In the genomic region with DNA sequence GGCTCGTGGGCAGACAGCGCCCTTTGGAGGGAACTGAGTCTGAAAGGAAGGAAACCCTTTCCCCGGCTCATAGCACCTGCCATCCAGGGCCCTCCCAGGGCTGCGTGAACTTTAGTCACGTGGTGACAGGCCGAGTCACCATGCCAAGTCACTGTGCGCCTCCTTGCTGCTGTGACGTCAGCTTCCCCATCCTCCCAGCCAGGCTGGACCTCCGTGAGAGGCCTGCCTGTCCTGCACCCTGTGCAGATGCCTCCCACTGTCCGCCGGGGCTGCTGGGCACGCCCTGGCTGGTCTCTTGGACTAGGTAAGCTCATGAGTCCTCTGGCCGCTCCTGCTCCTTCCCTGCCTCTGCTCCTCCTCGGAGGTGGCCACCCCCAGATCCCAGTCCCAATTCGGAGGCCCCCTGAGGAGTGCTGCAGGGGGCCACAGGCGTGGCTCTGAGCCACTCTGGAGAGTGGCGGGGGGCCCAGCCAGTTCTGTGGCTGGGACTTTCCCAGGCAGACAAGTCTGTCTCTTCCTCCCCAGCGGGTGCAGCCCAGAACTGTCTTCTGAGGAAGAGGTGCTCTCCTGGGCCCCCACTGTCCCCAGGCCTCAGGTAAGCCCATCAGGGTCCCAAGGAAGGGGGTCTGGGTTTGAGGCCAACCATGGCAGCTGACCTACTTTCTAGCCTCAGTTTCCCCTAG, we compare ENCODE assay signal across 8 cellular contexts. TPM values are rescaled to one million over a fixed set of nuclear protein-coding genes. Genes with fewer than 3 reads are reported as not detected.
A peak's percentile ranks its signal among the peaks of the same experiment; 100 is the strongest.
DNase-seq lines count a peak whose midpoint lies in the region; ATAC-seq and TF ChIP-seq lines count a peak whose summit lies in the region.
"Not testable (repeated sequence)": the region's sequence is repeated elsewhere in the genome, so short reads cannot be mapped to it uniquely, and the experiment has no call there.

No MANE protein-coding gene starts in this region.

- H3K23ac ChIP-seq in mesenchymal stem cell (ENCODE audit: low read length in 2 of 2): not testable (repeated sequence)

- DNase-seq in CD8-positive, alpha-beta T cell: peak in 6 of 7 experiments; percentile 20 to 55 (median 34)
- peak; percentile 89 for DNase-seq in activated CD8-positive, alpha-beta memory T cell treated with anti-CD3 and anti-CD28 coated beads, Interleukin-2, amount 10 ng/mL, durations not matched to agents 7 days and 5 days
- DNase-seq in colonic mucosa: peak; percentile 63
- DNase-seq in mesenchymal stem cell: not testable (repeated sequence)
- DNase-seq in stimulated activated CD4-positive, alpha-beta T cell treated with anti-CD3 and anti-CD28 coated beads, TNF-alpha, amount 100 ng/mL, for 1 hour (ENCODE audit: low read depth in 3 of 3, low spot score in 1 of 3): peak; percentile 10 to 32 (median 25)

- peak overlapping the region; percentile 91 for H3K27ac Mint-ChIP-seq in CD8-positive, alpha-beta T cell
- H3K27ac Mint-ChIP-seq in activated CD8-positive, alpha-beta memory T cell treated with anti-CD3 and anti-CD28 coated beads, Interleukin-2, amount 10 ng/mL, durations not matched to agents 7 days and 5 days: peak overlapping the region; percentile 99

- H3K27me3 Mint-ChIP-seq in CD8-positive, alpha-beta T cell (ENCODE audit: low read depth); activated CD8-positive, alpha-beta memory T cell treated with anti-CD3 and anti-CD28 coated beads, Interleukin-2, amount 10 ng/mL, durations not matched to agents 7 days and 5 days: not testable (repeated sequence)

- CTCF ChIA-PET in CD8-positive, alpha-beta T cell (lab: Charles Lee); activated CD8-positive, alpha-beta memory T cell treated with anti-CD3 and anti-CD28 coated beads, Interleukin-2, amount 10 ng/mL, durations not matched to agents 7 days and 5 days (lab: Charles Lee): not testable (repeated sequence)

- H3K4ac ChIP-seq in mesenchymal stem cell (ENCODE audit: low read depth in 1 of 2, low read length in 2 of 2): not testable (repeated sequence)

- H3K4me3 ChIP-seq in CD8-positive, alpha-beta T cell (ENCODE audit: low read depth, low read length); mesenchymal stem cell (ENCODE audit: insufficient read depth in 1 of 2, low read depth in 1 of 2, low read length in 2 of 2): not testable (repeated sequence)
- peak overlapping the region; percentile 21 for H3K4me3 ChIP-seq in colonic mucosa

- not testable (repeated sequence) for H4K8ac ChIP-seq in mesenchymal stem cell (ENCODE audit: low read length)

- not testable (repeated sequence) for H3K36me3 Mint-ChIP-seq in CD8-positive, alpha-beta T cell; activated CD8-positive, alpha-beta memory T cell treated with anti-CD3 and anti-CD28 coated beads, Interleukin-2, amount 10 ng/mL, durations not matched to agents 7 days and 5 days

- not testable (repeated sequence) for H3K36me3 ChIP-seq in CD8-positive, alpha-beta T cell (ENCODE audit: insufficient read depth, low read length); colonic mucosa; mesenchymal stem cell (ENCODE audit: control insufficient read depth in 1 of 2, insufficient read depth in 2 of 2, low read depth in 1 of 2, low read length in 2 of 2)

- not testable (repeated sequence) for H3K4me1 ChIP-seq in CD8-positive, alpha-beta T cell (ENCODE audit: insufficient read depth, low read length); colonic mucosa
- H3K4me1 ChIP-seq in mesenchymal stem cell (ENCODE audit: control insufficient read depth, insufficient read depth, low read depth, low read length): peaks cover 30% of the 10 kb centered on the region

- H2BK5ac ChIP-seq in mesenchymal stem cell (ENCODE audit: low read depth, low read length, poor library complexity, severe bottlenecking): peak overlapping the region; percentile 51

- peak overlapping the region; percentile 68 for H4K91ac ChIP-seq in mesenchymal stem cell (ENCODE audit: low read length)

- not testable (repeated sequence) for H2AK5ac ChIP-seq in mesenchymal stem cell (ENCODE audit: low read length, severe bottlenecking)

- POLR2A ChIA-PET in CD8-positive, alpha-beta T cell (lab: Charles Lee): not testable (repeated sequence)

- peak overlapping the region; percentile 23 for H3K4me2 ChIP-seq in mesenchymal stem cell (ENCODE audit: low read length, poor library complexity, severe bottlenecking)

- H3K27me3 ChIP-seq in CD8-positive, alpha-beta T cell (ENCODE audit: insufficient read depth, low read length); colonic mucosa; mesenchymal stem cell (ENCODE audit: control insufficient read depth in 1 of 2, insufficient read depth in 1 of 2, low read length in 2 of 2): not testable (repeated sequence)

- H3K9me3 ChIP-seq in CD8-positive, alpha-beta T cell (ENCODE audit: low read length); colonic mucosa; mesenchymal stem cell (ENCODE audit: control insufficient read depth, low read length): not testable (repeated sequence)

- H3K27ac ChIP-seq in CD8-positive, alpha-beta T cell (ENCODE audit: low read depth, low read length); colonic mucosa; mesenchymal stem cell (ENCODE audit: low read length, poor library complexity, severe bottlenecking): not testable (repeated sequence)

- intact Hi-C loops in CD8-positive, alpha-beta T cell (cut with DNase I, micrococcal nuclease); colonic mucosa (cut with DNase I): not testable (repeated sequence)

- not testable (repeated sequence) for H3K14ac ChIP-seq in mesenchymal stem cell (ENCODE audit: low read length in 2 of 2)

- H2BK120ac ChIP-seq in mesenchymal stem cell (ENCODE audit: low read depth, low read length): not testable (repeated sequence)

- ATAC-seq in CD8-positive, alpha-beta T cell: peak; percentile 75
- ATAC-seq in GM19025 (IDR thresholded peaks at IDR 0.05; ENCODE audit: low read depth, unreplicated experiment) (peak; percentile 66), HG03571 (IDR thresholded peaks at IDR 0.05; ENCODE audit: unreplicated experiment) (peak; percentile 58), SK-N-SH treated with all-trans-retinoic acid at 6 μM for 48 hours (peak; percentile 19)
- peak; percentile 83 for ATAC-seq in activated CD8-positive, alpha-beta memory T cell treated with anti-CD3 and anti-CD28 coated beads, Interleukin-2, amount 10 ng/mL, durations not matched to agents 7 days and 5 days

- not testable (repeated sequence) for H2AFZ ChIP-seq in mesenchymal stem cell (ENCODE audit: low read depth, low read length)

- not testable (repeated sequence) for H3K9ac ChIP-seq in colonic mucosa (ENCODE audit: low read depth in 2 of 2, low read length in 2 of 2); mesenchymal stem cell (ENCODE audit: low read length)

- not testable (repeated sequence) for H3K9me3 Mint-ChIP-seq in CD8-positive, alpha-beta T cell; activated CD8-positive, alpha-beta memory T cell treated with anti-CD3 and anti-CD28 coated beads, Interleukin-2, amount 10 ng/mL, durations not matched to agents 7 days and 5 days (ENCODE audit: low read depth)

- not testable (repeated sequence) for TF ChIP-seq CTCF in CD8-positive, alpha-beta T cell (IDR thresholded peaks at IDR 0.05); colonic mucosa (IDR thresholded peaks at IDR 0.05)

- 84% methylated on average over 18 of the region's 18 CpGs for WGBS in mesenchymal stem cell

- peaks cover 19% of the 10 kb centered on the region for H3K4me1 Mint-ChIP-seq in CD8-positive, alpha-beta T cell (ENCODE audit: low read depth)
- peaks cover 33% of the 10 kb centered on the region for H3K4me1 Mint-ChIP-seq in activated CD8-positive, alpha-beta memory T cell treated with anti-CD3 and anti-CD28 coated beads, Interleukin-2, amount 10 ng/mL, durations not matched to agents 7 days and 5 days

- peak overlapping the region; percentile 80 for H3K4me3 Mint-ChIP-seq in CD8-positive, alpha-beta T cell
- H3K4me3 Mint-ChIP-seq in activated CD8-positive, alpha-beta memory T cell treated with anti-CD3 and anti-CD28 coated beads, Interleukin-2, amount 10 ng/mL, durations not matched to agents 7 days and 5 days: peak overlapping the region; percentile 97

- H3K79me1 ChIP-seq in mesenchymal stem cell (replicated peaks; ENCODE audit: low read length, poor library complexity, severe bottlenecking): not testable (repeated sequence)

- not testable (repeated sequence) for H2BK15ac ChIP-seq in mesenchymal stem cell (ENCODE audit: low read depth, poor library complexity, severe bottlenecking)

- H2BK12ac ChIP-seq in mesenchymal stem cell (ENCODE audit: low read length in 2 of 2): peak overlapping the region in 1 of 2 experiments; percentile 10

- not testable (repeated sequence) for H3K18ac ChIP-seq in mesenchymal stem cell (ENCODE audit: low read depth in 1 of 2, low read length in 2 of 2)

RNA-seq across cellular contexts. Expression of gene GGT1, which starts 4.6 kb away (rescaled TPM):
- total RNA-seq in CD8-positive, alpha-beta T cell: 1 to 10 TPM; 5.9 to 6.5 TPM
- total RNA-seq in activated CD8-positive, alpha-beta memory T cell treated with anti-CD3 and anti-CD28 coated beads, Interleukin-2, amount 10 ng/mL, durations not matched to agents 7 days and 5 days: 10 to 100 TPM; 51.2 to 66.0 TPM
- 10 to 100 TPM; 16.8 to 50.4 TPM for total RNA-seq in colonic mucosa
- 40.8 TPM for polyA plus RNA-seq in mesenchymal stem cell (2013, experiment 1 of 2)
- polyA plus RNA-seq in mesenchymal stem cell (2013, experiment 2 of 2): 40.0 TPM

RNA-seq across cellular contexts. Expression of gene LRRC75B, which starts 14.7 kb away (rescaled TPM):
- not detected for total RNA-seq in CD8-positive, alpha-beta T cell
- total RNA-seq in activated CD8-positive, alpha-beta memory T cell treated with anti-CD3 and anti-CD28 coated beads, Interleukin-2, amount 10 ng/mL, durations not matched to agents 7 days and 5 days: 1 to 10 TPM; 1.6 to 2.1 TPM
- total RNA-seq in colonic mucosa: 10 to 100 TPM in 1 of 2 donors, 1 to 10 TPM in 1; 7.9 to 10.2 TPM
- 6.3 TPM for polyA plus RNA-seq in mesenchymal stem cell (2013, experiment 1 of 2)
- polyA plus RNA-seq in mesenchymal stem cell (2013, experiment 2 of 2): 6.0 TPM

RNA-seq across cellular contexts. Expression of gene SNRPD3, which starts 51.8 kb away (rescaled TPM):
- 10 to 100 TPM; 33.1 to 35.0 TPM for total RNA-seq in CD8-positive, alpha-beta T cell
- total RNA-seq in activated CD8-positive, alpha-beta memory T cell treated with anti-CD3 and anti-CD28 coated beads, Interleukin-2, amount 10 ng/mL, durations not matched to agents 7 days and 5 days: 100 to 1,000 TPM; 132 to 139 TPM
- total RNA-seq in colonic mucosa: 100 to 1,000 TPM in 1 of 2 donors, 10 to 100 TPM in 1; 71.4 to 142 TPM
- polyA plus RNA-seq in mesenchymal stem cell (2013, experiment 1 of 2): 65.6 TPM
- 63.3 TPM for polyA plus RNA-seq in mesenchymal stem cell (2013, experiment 2 of 2)

RNA-seq across cellular contexts. Expression of gene GUCD1, which starts 52.6 kb away (rescaled TPM):
- total RNA-seq in CD8-positive, alpha-beta T cell: 10 to 100 TPM; 62.4 to 66.5 TPM
- total RNA-seq in activated CD8-positive, alpha-beta memory T cell treated with anti-CD3 and anti-CD28 coated beads, Interleukin-2, amount 10 ng/mL, durations not matched to agents 7 days and 5 days: 100 to 1,000 TPM; 130 to 150 TPM
- 100 to 1,000 TPM; 188 to 207 TPM for total RNA-seq in colonic mucosa
- polyA plus RNA-seq in mesenchymal stem cell (2013, experiment 1 of 2): 72.5 TPM
- 69.0 TPM for polyA plus RNA-seq in mesenchymal stem cell (2013, experiment 2 of 2)

Comparison
In these comparisons a context has a peak if more than half of its experiments do, and no peak if none do; other contexts are left out.
1. ATAC-seq: peak in every context shown above with its lines; median percentile 83 in activated CD8-positive, alpha-beta memory T cell treated with anti-CD3 and anti-CD28 coated beads, Interleukin-2, amount 10 ng/mL, durations not matched to agents 7 days and 5 days; 75 in CD8-positive, alpha-beta T cell; 66 in GM19025; 58 in HG03571; 19 in SK-N-SH treated with all-trans-retinoic acid at 6 μM for 48 hours.